Comparison of ENCODE assay signal across 2 cellular contexts in genomic region chr4:94548571-94548970, GRCh38.
TF ChIP-seq lines count a peak whose summit lies in the region.

No MANE protein-coding gene starts in this region.

TF ChIP-seq in GM23338, 12 proteins besides CTCF, POLR2A, EP300 and RAD21 (continued from another document):
- TF ChIP-seq REST (IDR thresholded peaks at IDR 0.05; ENCODE audit: unreplicated experiment) (no peak), NANOG (IDR thresholded peaks at IDR 0.05; ENCODE audit: borderline replicate concordance) (no peak), ETS1 (IDR thresholded peaks at IDR 0.05) (no peak), POLR2AphosphoS5 (IDR thresholded peaks at IDR 0.05; ENCODE audit: low read depth) (no peak), EZH2phosphoT487 (IDR thresholded peaks at IDR 0.05; ENCODE audit: unreplicated experiment) (no peak), ZNF114 (CRISPR knock-in tag; IDR thresholded peaks at IDR 0.05) (no peak), JUNB (IDR thresholded peaks at IDR 0.05; ENCODE audit: unreplicated experiment) (no peak)

TF ChIP-seq in SK-N-SH, 30 proteins besides CTCF, POLR2A, EP300 and RAD21 (continued from another document):
- TF ChIP-seq USF1 (IDR thresholded peaks at IDR 0.05; ENCODE audit: borderline replicate concordance, low read depth) (no peak), PBX3 (IDR thresholded peaks at IDR 0.05) (peak; percentile 18; the same call in 1 of the 2 replicates), EZH2phosphoT487 (IDR thresholded peaks at IDR 0.05; ENCODE audit: borderline replicate concordance, low read depth) (no peak), TAF1 (IDR thresholded peaks at IDR 0.05; ENCODE audit: borderline replicate concordance, low read depth, low read length) (no peak), SIN3A (IDR thresholded peaks at IDR 0.05; ENCODE audit: borderline replicate concordance, low read depth, low read length) (no peak), FOSL2 (IDR thresholded peaks at IDR 0.05; ENCODE audit: borderline replicate concordance, low read depth) (peak; percentile 72), TCF12 (IDR thresholded peaks at IDR 0.05) (no peak; the same call in 1 of the 2 replicates), RCOR1 (IDR thresholded peaks at IDR 0.05; ENCODE audit: low read length) (no peak), FOXJ3 (CRISPR knock-in tag; IDR thresholded peaks at IDR 0.05) (no peak), NRF1 (IDR thresholded peaks at IDR 0.05; ENCODE audit: low read depth, low read length) (no peak), NFIC (IDR thresholded peaks at IDR 0.05; ENCODE audit: borderline replicate concordance) (peak; percentile 4; the same call in 1 of the 2 replicates), SMC3 (IDR thresholded peaks at IDR 0.05; ENCODE audit: low read depth, low read length) (no peak), RXRA (IDR thresholded peaks at IDR 0.05; ENCODE audit: borderline replicate concordance, low read depth) (peak; percentile 73; the same call in 1 of the 2 replicates), ELF1 (IDR thresholded peaks at IDR 0.05) (no peak), REST (IDR thresholded peaks at IDR 0.05; ENCODE audit: low read depth, low read length) (no peak), IRF3 (IDR thresholded peaks at IDR 0.05; ENCODE audit: low read depth, low read length) (no peak), MAX (IDR thresholded peaks at IDR 0.05; ENCODE audit: low read depth) (0 out of 2 replicates have a peak, but pooled peaks have one; percentile 19), USF2 (IDR thresholded peaks at IDR 0.05; ENCODE audit: borderline replicate concordance, low read depth, low read length) (no peak), GATA2 (CRISPR knock-in tag; IDR thresholded peaks at IDR 0.05) (no peak), JUND (IDR thresholded peaks at IDR 0.05) (peak; percentile 61), RFX5 (IDR thresholded peaks at IDR 0.05; ENCODE audit: low read length) (no peak), TEAD4 (IDR thresholded peaks at IDR 0.05; ENCODE audit: borderline replicate concordance, insufficient read depth) (0 out of 2 replicates have a peak, but pooled peaks have one; percentile 53), ZBTB33 (IDR thresholded peaks at IDR 0.05; ENCODE audit: borderline replicate concordance, low read depth) (no peak)
